ENCODE assay signal across 22 cellular contexts in genomic region chr1:78038491-78038939, GRCh38. TPM values are rescaled to one million over a fixed set of nuclear protein-coding genes. Genes with fewer than 3 reads are reported as not detected.
DNase-seq lines count a peak whose midpoint lies in the region; ATAC-seq and TF ChIP-seq lines count a peak whose summit lies in the region.
"Had no signal": no experiment of that assay in that cellular context is flagged by ENCODE, and none has a peak within 500 bp of the region (broad histone marks: within the 10 kb centered on the region; RNA-seq: fewer than 3 reads in every experiment).

No MANE protein-coding gene starts in this region.

- H3K9me3 Mint-ChIP-seq in HFFc6 (no peaks in the 10 kb centered on the region), GM23338 (no peaks in the 10 kb centered on the region)
- no peaks in the 10 kb centered on the region for H3K9me3 Mint-ChIP-seq in T-helper 2 cell treated with Interferon-gamma antibody and Interleukin-4, amounts not matched to agents 5 μg/mL and 100 μg/mL, for 36 hours
- H3K9me3 Mint-ChIP-seq: endodermal cell; immature natural killer cell; stimulated activated naive B cell treated with anti-CD40 and anti-IgM and Interleukin-4, amounts not matched to agents 10 μg/mL and 1 μg/mL and 100 μg/mL, for 72 hours; T-helper 1 cell treated with Interleukin-12 subunit alpha and Interleukin-12 subunit beta and Interleukin-4 antibody, amounts not matched to agents 30 μg/mL and 1 μg/mL, for 36 hours had no signal

- no peak overlapping the region for H3K27ac ChIP-seq in AG04450 (ENCODE audit: low read depth, low read length)
- H3K27ac ChIP-seq in RWPE2 (ENCODE audit: poor library complexity, severe bottlenecking): no peak overlapping the region
- H3K27ac ChIP-seq in GM23338 (ENCODE audit: low read depth): no peak overlapping the region
- no peak overlapping the region for H3K27ac ChIP-seq in dorsolateral prefrontal cortex
- H3K27ac ChIP-seq: BLaER1, neutrophil, upper lobe of left lung had no signal

- H3K27ac Mint-ChIP-seq in HFFc6: peak overlapping the region; percentile 36
- no peak overlapping the region for H3K27ac Mint-ChIP-seq in GM23338
- no peak overlapping the region for H3K27ac Mint-ChIP-seq in T-helper 2 cell treated with Interferon-gamma antibody and Interleukin-4, amounts not matched to agents 5 μg/mL and 100 μg/mL, for 36 hours
- H3K27ac Mint-ChIP-seq: endodermal cell; immature natural killer cell; stimulated activated naive B cell treated with anti-CD40 and anti-IgM and Interleukin-4, amounts not matched to agents 10 μg/mL and 1 μg/mL and 100 μg/mL, for 72 hours; T-helper 1 cell treated with Interleukin-12 subunit alpha and Interleukin-12 subunit beta and Interleukin-4 antibody, amounts not matched to agents 30 μg/mL and 1 μg/mL, for 36 hours had no signal

- no peaks in the 10 kb centered on the region for H3F3A ChIP-seq in GM23338 (replicated peaks; ENCODE audit: low read depth)

- no peaks in the 10 kb centered on the region for H3K36me3 Mint-ChIP-seq in HFFc6 (ENCODE audit: low read depth)
- no peaks in the 10 kb centered on the region for H3K36me3 Mint-ChIP-seq in GM23338 (ENCODE audit: low read depth)
- no peaks in the 10 kb centered on the region for H3K36me3 Mint-ChIP-seq in T-helper 2 cell treated with Interferon-gamma antibody and Interleukin-4, amounts not matched to agents 5 μg/mL and 100 μg/mL, for 36 hours (ENCODE audit: low read depth)
- H3K36me3 Mint-ChIP-seq: brain; immature natural killer cell; stimulated activated naive B cell treated with anti-CD40 and anti-IgM and Interleukin-4, amounts not matched to agents 10 μg/mL and 1 μg/mL and 100 μg/mL, for 72 hours had no signal

- DNase-seq in AG04450 (ENCODE audit: low read depth, low spot score) (peak; percentile 34), HFFc6 (peak; percentile 27), RWPE2 (ENCODE audit: low spot score) (no peak), fibroblast of the aortic adventitia (ENCODE audit: low read depth) (peak; percentile 33), GM23338 (ENCODE audit: low spot score) (no peak), dorsolateral prefrontal cortex (no peak)
- DNase-seq in T-helper 2 cell treated with Interferon-gamma antibody and Interleukin-4, amounts not matched to agents 5 μg/mL and 100 μg/mL, for 36 hours (ENCODE audit: low spot score): no peak
- DNase-seq: activated CD4-positive, alpha-beta T cell treated with anti-CD3 and anti-CD28 coated beads for 1 hour; activated CD8-positive, alpha-beta memory T cell treated with anti-CD3 and anti-CD28 coated beads, Interleukin-2, amount 50 U/mL, for 4 hours; activated naive CD4-positive, alpha-beta T cell treated with Interleukin-2 at 50 U/mL for 16 hours; DND-41; endodermal cell; immature natural killer cell; NCI-H524 treated with DMSO at 0.1 percent for 48 hours; stimulated activated naive B cell treated with anti-CD40 and anti-IgM and Interleukin-4, amounts not matched to agents 10 μg/mL and 1 μg/mL and 100 μg/mL, for 72 hours; upper lobe of left lung had no signal

- peaks cover 20% of the 10 kb centered on the region for H3K4me1 Mint-ChIP-seq in HFFc6 (ENCODE audit: low read depth)
- H3K4me1 Mint-ChIP-seq in GM23338: no peaks in the 10 kb centered on the region
- peaks cover 8% of the 10 kb centered on the region for H3K4me1 Mint-ChIP-seq in T-helper 2 cell treated with Interferon-gamma antibody and Interleukin-4, amounts not matched to agents 5 μg/mL and 100 μg/mL, for 36 hours (ENCODE audit: low read depth)
- H3K4me1 Mint-ChIP-seq: brain, endodermal cell had no signal

- H3K27me3 ChIP-seq in AG04450 (ENCODE audit: control insufficient read depth, insufficient read depth, low read length) (no peaks in the 10 kb centered on the region), RWPE2 (ENCODE audit: insufficient read depth, poor library complexity, severe bottlenecking) (no peaks in the 10 kb centered on the region), GM23338 (ENCODE audit: insufficient read depth) (no peaks in the 10 kb centered on the region), dorsolateral prefrontal cortex (no peaks in the 10 kb centered on the region)
- H3K27me3 ChIP-seq: BLaER1, upper lobe of left lung had no signal

- no peak overlapping the region for H3K4me2 ChIP-seq in GM23338
- H3K4me2 ChIP-seq: BLaER1 had no signal

- H3K9me3 ChIP-seq in AG04450 (ENCODE audit: control insufficient read depth, insufficient read depth, low read length) (no peaks in the 10 kb centered on the region), RWPE2 (ENCODE audit: severe bottlenecking) (no peaks in the 10 kb centered on the region)
- H3K9me3 ChIP-seq: BLaER1, neutrophil, upper lobe of left lung had no signal

- no peaks in the 10 kb centered on the region for H3K36me3 ChIP-seq in RWPE2 (ENCODE audit: low read depth)
- H3K36me3 ChIP-seq in GM23338 (ENCODE audit: insufficient read depth): no peaks in the 10 kb centered on the region
- H3K36me3 ChIP-seq: BLaER1, neutrophil, upper lobe of left lung had no signal

- intact Hi-C loops in dorsolateral prefrontal cortex (cut with DNase I): no loop called here

- CTCF ChIA-PET in AG04450 (lab: Charles Lee): interaction anchor here (0.6 kb wide), 1 partner anchor 8 kb away, joined by 4 read pairs; no protein-coding TSS in a partner anchor

- H3K9me2 ChIP-seq in GM23338 (ENCODE audit: insufficient read depth): no peaks in the 10 kb centered on the region

- no peaks in the 10 kb centered on the region for H3K79me2 ChIP-seq in GM23338 (replicated peaks; ENCODE audit: insufficient read depth)

- H2AFZ ChIP-seq in GM23338: no peak overlapping the region

- peak; percentile 29; the same call in 1 of the 3 replicates for ATAC-seq in RWPE2 (ENCODE audit: low read depth)
- no peak for ATAC-seq in GM23338
- no peak for ATAC-seq in HG02870 (IDR thresholded peaks at IDR 0.05; ENCODE audit: unreplicated experiment)
- ATAC-seq: HCT116; stimulated activated naive B cell treated with anti-CD40 and anti-IgM and Interleukin-4, amounts not matched to agents 10 μg/mL and 1 μg/mL and 100 μg/mL, for 72 hours had no signal

- POLR2A ChIA-PET in AG04450 (lab: Yijun Ruan, JAX): interaction anchor here (2.1 kb wide), 1 partner anchor 34 kb away, joined by 8 read pairs; the partner anchor contains the start of gene DNAJB4

- H3K4me3 ChIP-seq in AG04450 (ENCODE audit: low read depth, low read length) (no peak overlapping the region), RWPE2 (ENCODE audit: severe bottlenecking) (no peak overlapping the region), fibroblast of the aortic adventitia (ENCODE audit: low read depth, low read length) (no peak overlapping the region), GM23338 (no peak overlapping the region), dorsolateral prefrontal cortex (no peak overlapping the region)
- H3K4me3 ChIP-seq: BLaER1, upper lobe of left lung had no signal

- peaks cover 3% of the 10 kb centered on the region; the same call in 1 of the 2 replicates for H3K27me3 Mint-ChIP-seq in HFFc6 (ENCODE audit: insufficient read depth)
- no peaks in the 10 kb centered on the region for H3K27me3 Mint-ChIP-seq in GM23338 (ENCODE audit: insufficient read depth, low read depth, poor library complexity)
- H3K27me3 Mint-ChIP-seq in T-helper 2 cell treated with Interferon-gamma antibody and Interleukin-4, amounts not matched to agents 5 μg/mL and 100 μg/mL, for 36 hours (ENCODE audit: low read depth): peaks cover 26% of the 10 kb centered on the region

- H3K4me3 Mint-ChIP-seq in HFFc6: no peak overlapping the region
- H3K4me3 Mint-ChIP-seq in GM23338: no peak overlapping the region
- no peak overlapping the region for H3K4me3 Mint-ChIP-seq in T-helper 2 cell treated with Interferon-gamma antibody and Interleukin-4, amounts not matched to agents 5 μg/mL and 100 μg/mL, for 36 hours
- H3K4me3 Mint-ChIP-seq: brain; endodermal cell; immature natural killer cell; stimulated activated naive B cell treated with anti-CD40 and anti-IgM and Interleukin-4, amounts not matched to agents 10 μg/mL and 1 μg/mL and 100 μg/mL, for 72 hours; T-helper 1 cell treated with Interleukin-12 subunit alpha and Interleukin-12 subunit beta and Interleukin-4 antibody, amounts not matched to agents 30 μg/mL and 1 μg/mL, for 36 hours had no signal

- H3K4me1 ChIP-seq in RWPE2 (ENCODE audit: insufficient read depth, poor library complexity, severe bottlenecking) (peaks cover 7% of the 10 kb centered on the region), GM23338 (ENCODE audit: insufficient read depth) (no peaks in the 10 kb centered on the region)
- H3K4me1 ChIP-seq: BLaER1 had no signal

- H4K20me1 ChIP-seq in GM23338 (replicated peaks; ENCODE audit: insufficient read depth): no peaks in the 10 kb centered on the region
- H4K20me1 ChIP-seq: BLaER1 had no signal

- TF ChIP-seq CTCF in AG04450 (IDR thresholded peaks at IDR 0.05; ENCODE audit: low read depth, low read length) (no peak), HFFc6 (IDR thresholded peaks at IDR 0.05) (no peak), RWPE2 (IDR thresholded peaks at IDR 0.05; ENCODE audit: poor library complexity, severe bottlenecking) (no peak), fibroblast of the aortic adventitia (IDR thresholded peaks at IDR 0.05; ENCODE audit: insufficient read depth, low read length) (no peak), GM23338 (conservative IDR thresholded peaks at IDR 0.05; ENCODE audit: low read depth in 2 of 2) (no peak), dorsolateral prefrontal cortex (IDR thresholded peaks at IDR 0.05 in 54 of 56, conservative IDR thresholded peaks at IDR 0.05 in 2 of 56; ENCODE audit: low read depth in 1 of 56, partially characterized antibody in 56 of 56) (no peak)

RNA-seq across cellular contexts. Expression of gene GIPC2, which starts 7.3 kb away (rescaled TPM):
- polyA plus RNA-seq in AG04450 (2011; rRNA removed) (0.07 and 0.09 TPM in 2 replicates), GM23338 (2016; fragmentation: Nextera tagmentation; extraction: Ambion mirVana) (1.2 and 2.6 TPM in 2 replicates)
- polyA minus RNA-seq in AG04450 (2011; rRNA and poly(A)+ RNA removed): 0.48 TPM in 1 of 2 replicates, not detected in the other
- total RNA-seq in HFFc6 (2021; fragmentation: NEBNext Ultra II Directional; extraction: Animal tissue kit (Norgen Biotek cat#: 25700)): under 1 TPM; 0.17 to 1.00 (median 0.26) TPM
- total RNA-seq in fibroblast of the aortic adventitia (ENCODE audit: low replicate concordance) (0.63 and 0.74 TPM in 2 replicates), dorsolateral prefrontal cortex (1 to 10 TPM in 38 of 120 experiments, under 1 TPM in 79, not detected in 3; 0.11 to 3.3 (median 0.74) TPM)
- total RNA-seq in GM23338 (2014; rRNA removed; shearing (Covaris generic)): 1.5 and 2.7 TPM in 2 replicates

RNA-seq across cellular contexts. Expression of gene DNAJB4, which starts 33.8 kb away (rescaled TPM):
- polyA plus RNA-seq in AG04450 (2011; rRNA removed) (35.1 and 51.6 TPM in 2 replicates), GM23338 (2016; fragmentation: Nextera tagmentation; extraction: Ambion mirVana) (8.2 and 12.4 TPM in 2 replicates)
- 33.2 and 53.6 TPM in 2 replicates for polyA minus RNA-seq in AG04450 (2011; rRNA and poly(A)+ RNA removed)
- 100 to 1,000 TPM in 3 of 6 experiments, 10 to 100 TPM in 3; 89.6 to 245 (median 99.0) TPM for total RNA-seq in HFFc6 (2021; fragmentation: NEBNext Ultra II Directional; extraction: Animal tissue kit (Norgen Biotek cat#: 25700))
- total RNA-seq in fibroblast of the aortic adventitia (ENCODE audit: low replicate concordance) (42.0 and 52.7 TPM in 2 replicates), dorsolateral prefrontal cortex (100 to 1,000 TPM in 14 of 120 experiments, 10 to 100 TPM in 106; 41.3 to 218 (median 75.1) TPM)
- total RNA-seq in GM23338 (2014; rRNA removed; shearing (Covaris generic)): 12.9 and 14.1 TPM in 2 replicates

RNA-seq across cellular contexts. Expression of gene FUBP1, which starts 59.6 kb away (rescaled TPM):
- polyA plus RNA-seq in AG04450 (2011; rRNA removed) (123 and 142 TPM in 2 replicates), GM23338 (2016; fragmentation: Nextera tagmentation; extraction: Ambion mirVana) (194 and 212 TPM in 2 replicates)
- 150 and 164 TPM in 2 replicates for polyA minus RNA-seq in AG04450 (2011; rRNA and poly(A)+ RNA removed)
- total RNA-seq in HFFc6 (2021; fragmentation: NEBNext Ultra II Directional; extraction: Animal tissue kit (Norgen Biotek cat#: 25700)): 100 to 1,000 TPM in 5 of 6 experiments, 10 to 100 TPM in 1; 94.7 to 125 (median 119) TPM
- total RNA-seq in fibroblast of the aortic adventitia (ENCODE audit: low replicate concordance) (32.4 and 87.7 TPM in 2 replicates), dorsolateral prefrontal cortex (100 to 1,000 TPM in 119 of 120 experiments, 10 to 100 TPM in 1; 83.6 to 178 (median 133) TPM)
- total RNA-seq in GM23338 (2014; rRNA removed; shearing (Covaris generic)): 308 and 321 TPM in 2 replicates

Comparison
In these comparisons a context has a peak if more than half of its experiments do, and no peak if none do; other contexts are left out.
1. DNase-seq: peak in AG04450 (single experiment), HFFc6 (single experiment) and fibroblast of the aortic adventitia (single experiment); none in RWPE2 (single experiment), GM23338 (single experiment), dorsolateral prefrontal cortex (0 of 10) and T-helper 2 cell treated with Interferon-gamma antibody and Interleukin-4, amounts not matched to agents 5 μg/mL and 100 μg/mL, for 36 hours (single experiment).